8 cellular contexts compared by ENCODE assay signal in the genomic region with DNA sequence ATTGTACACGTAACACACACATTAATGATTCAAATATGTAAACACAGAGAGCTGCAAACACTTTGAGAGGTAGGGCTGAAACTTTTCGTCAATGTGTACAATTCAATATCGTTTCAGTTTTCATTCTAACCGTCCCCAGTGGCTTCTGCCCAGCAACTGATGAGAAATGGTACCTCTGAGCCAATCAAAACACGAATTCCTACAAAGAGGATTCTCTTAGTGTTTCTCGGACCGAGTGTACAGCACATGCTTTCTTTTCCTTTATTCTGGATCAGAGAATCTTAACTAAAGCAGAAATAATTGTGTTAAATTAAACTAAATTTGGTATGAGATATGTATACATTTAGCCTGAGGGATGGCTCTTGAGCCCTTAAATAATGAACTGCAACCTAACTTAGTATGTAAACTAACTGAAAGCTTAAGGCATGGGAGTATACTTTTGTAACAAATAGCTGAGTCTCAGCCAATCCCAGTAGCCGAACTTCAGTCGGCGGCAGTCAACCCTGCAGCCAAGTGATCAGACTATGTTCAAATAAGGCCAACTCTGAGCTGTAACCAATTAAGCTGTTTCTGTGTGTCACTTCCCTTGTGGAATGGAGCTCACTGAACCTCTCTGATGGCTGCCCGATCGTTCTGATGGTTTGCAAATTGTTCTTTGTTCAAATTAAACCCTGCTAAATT. TPM values are rescaled to one million over a fixed set of nuclear protein-coding genes. Genes with fewer than 3 reads are reported as not detected.
DNase-seq lines count a peak whose midpoint lies in the region; ATAC-seq and TF ChIP-seq lines count a peak whose summit lies in the region.

No MANE protein-coding gene starts in this region.

- H3K4me3 ChIP-seq in fibroblast of the aortic adventitia (ENCODE audit: low read depth, low read length) (peak overlapping the region; percentile 63), stomach (peak overlapping the region; percentile 40 to 47 (median 44))

- H3K27ac Mint-ChIP-seq in IgD-negative memory B cell = peak overlapping the region; percentile 98 to 99 (median 99)
- H3K27ac Mint-ChIP-seq in activated T-helper 2 cell treated with anti-CD3 and anti-CD28 coated beads, Interferon-gamma antibody, Interleukin-2, Interleukin-4, amounts not matched to agents 10 μg/mL and 5 μg/mL and 100 μg/mL, durations not matched to agents 14 hours and 24 hours and 36 hours = peak overlapping the region; percentile 100
- peak overlapping the region; percentile 99 for H3K27ac Mint-ChIP-seq in neural crest cell (ENCODE audit: unreplicated experiment)

- TF ChIP-seq POLR2A in stomach (IDR thresholded peaks at IDR 0.05) = no peak

- peak; percentile 97 for DNase-seq in DMS 273 treated with DMSO at 0.1 percent for 48 hours (lab: John Stamatoyannopoulos, UW)
- peak; percentile 91 for DNase-seq in RPMI8226
- peak; percentile 79 for DNase-seq in activated T-helper 2 cell treated with anti-CD3 and anti-CD28 coated beads, Interferon-gamma antibody, Interleukin-2, Interleukin-4, amounts not matched to agents 10 μg/mL and 5 μg/mL and 100 μg/mL, durations not matched to agents 14 hours and 24 hours and 36 hours (ENCODE audit: low spot score)
- peak; percentile 95 for DNase-seq in fibroblast of the aortic adventitia (ENCODE audit: low read depth)
- peak; percentile 48 for DNase-seq in neural crest cell (ENCODE audit: low read depth, low spot score)
- peak; percentile 87 for DNase-seq in stomach

- peaks cover 44 to 55% (median 50%) of the 10 kb centered on the region in 3 donors for H3K4me1 Mint-ChIP-seq in IgD-negative memory B cell
- H3K4me1 Mint-ChIP-seq in activated T-helper 2 cell treated with anti-CD3 and anti-CD28 coated beads, Interferon-gamma antibody, Interleukin-2, Interleukin-4, amounts not matched to agents 10 μg/mL and 5 μg/mL and 100 μg/mL, durations not matched to agents 14 hours and 24 hours and 36 hours (ENCODE audit: low read depth) = peaks cover 29% of the 10 kb centered on the region
- peaks cover 33% of the 10 kb centered on the region for H3K4me1 Mint-ChIP-seq in neural crest cell

- H3K4me3 Mint-ChIP-seq in IgD-negative memory B cell (peak overlapping the region; percentile 96 to 99 (median 97)), neural crest cell (peak overlapping the region; percentile 86)
- peak overlapping the region; percentile 100 for H3K4me3 Mint-ChIP-seq in activated T-helper 2 cell treated with anti-CD3 and anti-CD28 coated beads, Interferon-gamma antibody, Interleukin-2, Interleukin-4, amounts not matched to agents 10 μg/mL and 5 μg/mL and 100 μg/mL, durations not matched to agents 14 hours and 24 hours and 36 hours (ENCODE audit: low read depth)

- H3K27me3 Mint-ChIP-seq in IgD-negative memory B cell (no peaks in the 10 kb centered on the region), neural crest cell (ENCODE audit: low read depth) (no peaks in the 10 kb centered on the region)
- no peaks in the 10 kb centered on the region for H3K27me3 Mint-ChIP-seq in activated T-helper 2 cell treated with anti-CD3 and anti-CD28 coated beads, Interferon-gamma antibody, Interleukin-2, Interleukin-4, amounts not matched to agents 10 μg/mL and 5 μg/mL and 100 μg/mL, durations not matched to agents 14 hours and 24 hours and 36 hours (ENCODE audit: low read depth)

- WGBS in stomach, 5 donors = 1 to 4% (median 1%) methylated on average over 12 of the region's 12 CpGs

- peaks cover 8% of the 10 kb centered on the region for H3K36me3 Mint-ChIP-seq in IgD-negative memory B cell
- H3K36me3 Mint-ChIP-seq in activated T-helper 2 cell treated with anti-CD3 and anti-CD28 coated beads, Interferon-gamma antibody, Interleukin-2, Interleukin-4, amounts not matched to agents 10 μg/mL and 5 μg/mL and 100 μg/mL, durations not matched to agents 14 hours and 24 hours and 36 hours (ENCODE audit: low read depth) = peaks cover 43% of the 10 kb centered on the region
- peaks cover 15% of the 10 kb centered on the region for H3K36me3 Mint-ChIP-seq in neural crest cell (ENCODE audit: low read depth)

- H3K9me3 Mint-ChIP-seq in IgD-negative memory B cell (peaks cover 0 to 9% (median 1%) of the 10 kb centered on the region in 3 donors), neural crest cell (no peaks in the 10 kb centered on the region)
- peaks cover 16% of the 10 kb centered on the region for H3K9me3 Mint-ChIP-seq in activated T-helper 2 cell treated with anti-CD3 and anti-CD28 coated beads, Interferon-gamma antibody, Interleukin-2, Interleukin-4, amounts not matched to agents 10 μg/mL and 5 μg/mL and 100 μg/mL, durations not matched to agents 14 hours and 24 hours and 36 hours

- intact Hi-C loops in activated T-helper 2 cell treated with anti-CD3 and anti-CD28 coated beads, Interferon-gamma antibody, Interleukin-2, Interleukin-4, amounts not matched to agents 10 μg/mL and 5 μg/mL and 100 μg/mL, durations not matched to agents 14 hours and 24 hours and 36 hours (cut with micrococcal nuclease) = loop anchor here (1.0 to 2.0 kb wide), 6 partner anchors 17 to 110 kb away; partner anchors contain the start of genes BTN2A1 and BTN3A3
- intact Hi-C loops in stomach (cut with DNase I; ENCODE audit: low total_unique reads) = no loop called here

- H3K36me3 ChIP-seq in stomach = peaks cover under 1 to 16% (median 9%) of the 10 kb centered on the region in 4 donors

- peak overlapping the region; percentile 81 to 97 (median 92) for H3K27ac ChIP-seq in stomach

- H3K27me3 ChIP-seq in stomach = no peaks in the 10 kb centered on the region

- H3K9me3 ChIP-seq in stomach = no peaks in the 10 kb centered on the region

- no peak for TF ChIP-seq CTCF in fibroblast of the aortic adventitia (IDR thresholded peaks at IDR 0.05; ENCODE audit: insufficient read depth, low read length)
- no peak for TF ChIP-seq CTCF in neural crest cell (conservative IDR thresholded peaks at IDR 0.05)
- no peak for TF ChIP-seq CTCF in stomach (IDR thresholded peaks at IDR 0.05)

- H3K4me1 ChIP-seq in stomach = peaks cover 6 to 33% (median 20%) of the 10 kb centered on the region in 4 donors

- peak; percentile 94 for ATAC-seq in GM21528 (IDR thresholded peaks at IDR 0.05; ENCODE audit: low FRiP score, unreplicated experiment)

- no peak for TF ChIP-seq EP300 in stomach (IDR thresholded peaks at IDR 0.05)

RNA-seq across cellular contexts. Expression of gene BTN2A1, which starts 16.1 kb away (rescaled TPM):
- polyA plus RNA-seq in IgD-negative memory B cell (16.9 TPM), stomach (10 to 100 TPM in 1 of 3 donors, 1 to 10 TPM in 2; 7.0 to 14.2 (median 7.2) TPM)
- 20.2 and 23.0 TPM in 2 replicates for total RNA-seq in activated T-helper 2 cell treated with anti-CD3 and anti-CD28 coated beads, Interferon-gamma antibody, Interleukin-2, Interleukin-4, amounts not matched to agents 10 μg/mL and 5 μg/mL and 100 μg/mL, durations not matched to agents 14 hours and 24 hours and 36 hours
- total RNA-seq in fibroblast of the aortic adventitia (ENCODE audit: low replicate concordance) (11.7 and 17.9 TPM in 2 replicates), neural crest cell (25.2 and 25.8 TPM in 2 replicates), stomach (10 to 100 TPM in 3 of 5 donors, 1 to 10 TPM in 2; 2.9 to 16.9 (median 14.6) TPM)

RNA-seq across cellular contexts. Expression of gene BTN1A1, which starts 26.2 kb away (rescaled TPM):
- polyA plus RNA-seq in IgD-negative memory B cell (3.7 TPM), stomach (not detected)
- not detected in 2 replicates for total RNA-seq in activated T-helper 2 cell treated with anti-CD3 and anti-CD28 coated beads, Interferon-gamma antibody, Interleukin-2, Interleukin-4, amounts not matched to agents 10 μg/mL and 5 μg/mL and 100 μg/mL, durations not matched to agents 14 hours and 24 hours and 36 hours
- total RNA-seq in fibroblast of the aortic adventitia (ENCODE audit: low replicate concordance) (not detected in 2 replicates), neural crest cell (not detected in 2 replicates), stomach (not detected)

RNA-seq across cellular contexts. Expression of gene BTN3A3, which starts 33.6 kb away (rescaled TPM):
- 36.3 TPM for polyA plus RNA-seq in IgD-negative memory B cell
- total RNA-seq in activated T-helper 2 cell treated with anti-CD3 and anti-CD28 coated beads, Interferon-gamma antibody, Interleukin-2, Interleukin-4, amounts not matched to agents 10 μg/mL and 5 μg/mL and 100 μg/mL, durations not matched to agents 14 hours and 24 hours and 36 hours = 36.4 and 41.9 TPM in 2 replicates
- total RNA-seq in fibroblast of the aortic adventitia (ENCODE audit: low replicate concordance) = 17.7 and 20.5 TPM in 2 replicates
- 4.2 and 5.1 TPM in 2 replicates for total RNA-seq in neural crest cell
- total RNA-seq in stomach = 10 to 100 TPM in 3 of 5 donors, 1 to 10 TPM in 2; 7.4 to 77.2 (median 12.5) TPM
- polyA plus RNA-seq in stomach = 1 to 10 TPM; 2.6 to 7.6 (median 4.3) TPM

Comparison
In these comparisons a context has a peak if more than half of its experiments do, and no peak if none do; other contexts are left out.
1. Peak in every context shown above with its lines: DNase-seq, ATAC-seq, H3K4me3 ChIP-seq and H3K27ac ChIP-seq.